Comparison of ENCODE assay signal across 1 cellular context in genomic region chr19:19027228-19027627, GRCh38.
TF ChIP-seq lines count a peak whose summit lies in the region.

No MANE protein-coding gene starts in this region.

TF ChIP-seq in HepG2, 621 proteins besides CTCF, POLR2A, EP300 and RAD21:
- TF ChIP-seq MAFK (conservative IDR thresholded peaks at IDR 0.05 in 1 of 2, IDR thresholded peaks at IDR 0.05 in 1 of 2; ENCODE audit: low read length in 2 of 2) (peak in 1 of 2 experiments; percentile 9; a peak in 1 of 4 replicates), E2F1 (CRISPR knock-in tag; IDR thresholded peaks at IDR 0.05) (no peak), ZKSCAN1 (IDR thresholded peaks at IDR 0.05; ENCODE audit: low read length) (peak; percentile 74)
TF ChIP-seq in HepG2: peak in this region for 2.
